ENCODE assay signal across 24 cellular contexts in the genomic region with DNA sequence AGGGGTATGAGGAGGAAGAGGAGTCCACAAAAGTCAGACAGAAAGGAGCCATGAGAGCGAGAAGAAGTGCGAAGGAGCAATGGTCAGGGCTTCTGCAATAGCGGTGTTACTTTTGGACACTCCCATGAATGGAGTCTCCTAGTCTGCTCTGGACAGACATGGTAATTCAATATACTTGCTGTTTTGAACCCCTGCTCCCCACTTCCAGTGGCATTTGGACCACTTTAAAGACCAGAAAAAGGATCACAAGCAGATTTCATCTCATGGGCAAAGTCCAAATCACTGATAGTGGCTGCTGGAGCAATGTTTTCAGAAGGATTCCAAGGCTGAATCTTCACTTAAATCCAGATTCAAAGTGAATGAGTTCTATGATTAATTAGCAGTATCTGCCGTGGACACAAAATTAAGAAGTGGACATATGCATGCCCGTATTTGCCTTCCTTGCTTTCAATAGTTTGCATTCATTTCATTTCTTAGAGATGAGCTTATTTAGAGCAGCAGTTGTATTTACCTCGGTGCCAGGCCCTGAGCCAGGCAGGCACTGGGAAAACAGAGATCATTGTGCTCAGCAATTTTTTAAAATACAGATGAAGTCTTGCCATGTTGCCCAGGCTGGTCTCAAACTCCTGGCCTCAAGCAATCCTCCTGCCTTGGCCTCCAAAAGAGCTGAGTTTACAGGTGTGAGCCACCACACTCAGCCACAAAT.
"Had no signal": no experiment of that assay in that cellular context is flagged by ENCODE, and none has a peak within 500 bp of the region (broad histone marks: within the 10 kb centered on the region; RNA-seq: fewer than 3 reads in every experiment).

No MANE protein-coding gene starts in this region.

- H3K27ac ChIP-seq: body of pancreas, neutrophil, testis had no signal

- ATAC-seq: activated CD8-positive, alpha-beta memory T cell treated with anti-CD3 and anti-CD28 coated beads, Interleukin-2, amount 10 ng/mL, durations not matched to agents 7 days and 5 days; activated T-helper 17 cell treated with anti-CD3 and anti-CD28 coated beads, Interleukin-2, amount 50 U/mL, for 72 hours; body of pancreas; esophagus mucosa; mucosa of descending colon; stimulated activated naive CD8-positive, alpha-beta T cell treated with anti-CD3 and anti-CD28 coated beads, Interleukin-15, Interleukin-2, amounts not matched to agents 100 U/mL and 50 U/mL, for 24 hours had no signal

- H3K9me3 Mint-ChIP-seq: activated T-helper 17 cell treated with anti-CD3 and anti-CD28 coated beads, Interleukin-2, amount 50 U/mL, for 72 hours; memory B cell; naive B cell had no signal

- H3K27me3 ChIP-seq: body of pancreas, gastroesophageal sphincter, heart right ventricle, neutrophil, testis had no signal

- DNase-seq: activated CD4-positive, alpha-beta memory T cell treated with anti-CD3 and anti-CD28 coated beads, Interleukin-2, amount 10 ng/mL, durations not matched to agents 7 days and 5 days; activated CD4-positive, alpha-beta T cell treated with anti-CD3 and anti-CD28 coated beads for 48 hours; activated CD4-positive, CD25-positive, alpha-beta regulatory T cell; activated CD8-positive, alpha-beta memory T cell treated with anti-CD3 and anti-CD28 coated beads, Interleukin-2, amount 10 ng/mL, durations not matched to agents 7 days and 5 days; activated naive CD4-positive, alpha-beta T cell treated with Interleukin-2 at 50 U/mL for 16 hours; activated T-cell treated with anti-CD3 and anti-CD28 coated beads, Interleukin-2, amount 50 U/mL, for 1 hour; body of pancreas; heart right ventricle; mucosa of descending colon; naive B cell; posterior cingulate gyrus; retina; stimulated activated CD4-positive, alpha-beta T cell treated with anti-CD3 and anti-CD28 coated beads, Interleukin-2, amount 100 ng/mL, for 24 hours; stimulated activated naive CD8-positive, alpha-beta T cell treated with anti-CD3 and anti-CD28 coated beads, Interleukin-15, Interleukin-2, amounts not matched to agents 100 U/mL and 50 U/mL, for 24 hours; T-helper 1 cell; T1000; testis had no signal

- H3K4me3 Mint-ChIP-seq: activated CD4-positive, alpha-beta memory T cell treated with anti-CD3 and anti-CD28 coated beads, Interleukin-2, amount 10 ng/mL, durations not matched to agents 7 days and 5 days; activated CD8-positive, alpha-beta memory T cell treated with anti-CD3 and anti-CD28 coated beads, Interleukin-2, amount 10 ng/mL, durations not matched to agents 7 days and 5 days; memory B cell; naive B cell; type B pancreatic cell had no signal

- H3K27ac Mint-ChIP-seq: activated CD4-positive, alpha-beta memory T cell treated with anti-CD3 and anti-CD28 coated beads, Interleukin-2, amount 10 ng/mL, durations not matched to agents 7 days and 5 days; activated CD8-positive, alpha-beta memory T cell treated with anti-CD3 and anti-CD28 coated beads, Interleukin-2, amount 10 ng/mL, durations not matched to agents 7 days and 5 days; activated T-helper 17 cell treated with anti-CD3 and anti-CD28 coated beads, Interleukin-2, amount 50 U/mL, for 72 hours; memory B cell; type B pancreatic cell had no signal

- H3K36me3 ChIP-seq: gastroesophageal sphincter, heart right ventricle, neutrophil had no signal

- H3K4me3 ChIP-seq: body of pancreas, coronary artery, gastroesophageal sphincter, heart right ventricle, mucosa of descending colon, testis had no signal

- H3K27me3 Mint-ChIP-seq: activated CD8-positive, alpha-beta memory T cell treated with anti-CD3 and anti-CD28 coated beads, Interleukin-2, amount 10 ng/mL, durations not matched to agents 7 days and 5 days; activated T-helper 17 cell treated with anti-CD3 and anti-CD28 coated beads, Interleukin-2, amount 50 U/mL, for 72 hours; memory B cell had no signal

- H3K36me3 Mint-ChIP-seq: activated CD8-positive, alpha-beta memory T cell treated with anti-CD3 and anti-CD28 coated beads, Interleukin-2, amount 10 ng/mL, durations not matched to agents 7 days and 5 days; memory B cell; naive B cell; type B pancreatic cell had no signal

- H3K9me3 ChIP-seq: body of pancreas, gastroesophageal sphincter, heart right ventricle, mucosa of descending colon, neutrophil, testis had no signal

- H3K4me1 ChIP-seq: testis had no signal
